ENCODE assay signal across 15 cellular contexts in the genomic region with DNA sequence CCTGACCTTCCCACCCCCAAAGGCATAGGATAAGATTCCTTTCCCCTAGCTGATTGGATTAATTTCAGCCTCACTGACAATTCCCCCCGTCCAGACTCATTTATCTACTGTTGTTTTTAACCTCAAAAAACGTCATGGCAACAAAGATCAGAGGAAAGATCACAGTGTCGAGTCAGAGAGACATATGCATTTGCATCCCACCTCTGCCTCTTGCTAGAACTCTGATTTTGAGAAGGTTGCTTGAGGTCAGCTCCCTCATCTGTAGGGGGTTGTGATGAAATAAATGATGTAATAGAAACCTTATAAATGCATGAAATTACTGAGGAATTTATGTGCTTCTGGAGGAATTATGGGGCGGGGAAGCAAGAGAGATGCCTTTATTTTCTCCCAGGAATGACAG. TPM values are rescaled to one million over a fixed set of nuclear protein-coding genes. Genes with fewer than 3 reads are reported as not detected.
A peak's percentile ranks its signal among the peaks of the same experiment; 100 is the strongest.
DNase-seq lines count a peak whose midpoint lies in the region; TF ChIP-seq lines count a peak whose summit lies in the region.
"Had no signal": no experiment of that assay in that cellular context is flagged by ENCODE, and none has a peak within 500 bp of the region (broad histone marks: within the 10 kb centered on the region; RNA-seq: fewer than 3 reads in every experiment).

No MANE protein-coding gene starts in this region.

- DNase-seq in NCI-H2171 treated with DMSO at 0.1 percent for 48 hours (lab: John Stamatoyannopoulos, UW) (peak; percentile 31), NCI-H2171 (lab: John Stamatoyannopoulos, UW) (no peak), GM06990 (ENCODE audit: extremely low read depth, insufficient read length) (peak; percentile 29), NCI-H82 treated with DMSO at 0.1 percent for 48 hours (lab: John Stamatoyannopoulos, UW; ENCODE audit: unreplicated experiment) (peak; percentile 8), NOMO-1 (lab: John Stamatoyannopoulos, UW; ENCODE audit: unreplicated experiment in 2 of 2) (no peak), left ventricle myocardium inferior (no peak), NK-92 (lab: John Stamatoyannopoulos, UW; ENCODE audit: unreplicated experiment) (no peak)
- DNase-seq: IMR-90, Kasumi-1, NCI-H2029, NCI-H345, NCI-H526 had no signal

- no peak overlapping the region for H3K9ac ChIP-seq in neural cell (ENCODE audit: low read length)

- no peaks in the 10 kb centered on the region for H3F3A ChIP-seq in neural cell (ENCODE audit: insufficient read depth, low read length, poor library complexity, severe bottlenecking)

- no peak overlapping the region for H2AFZ ChIP-seq in neural cell (ENCODE audit: low read depth, low read length)

- no peak for TF ChIP-seq RAD21 in neural cell (conservative IDR thresholded peaks at IDR 0.05)

- no peak for TF ChIP-seq EP300 in neural cell (conservative IDR thresholded peaks at IDR 0.05; ENCODE audit: poor library complexity, severe bottlenecking)

- intact Hi-C loops in left ventricle myocardium inferior (cut with micrococcal nuclease), result no loop called here

- H3K79me2 ChIP-seq in neural cell (replicated peaks; ENCODE audit: insufficient read depth, low read length), result no peaks in the 10 kb centered on the region

- H3K27me3 ChIP-seq in GM06990 (replicated peaks; ENCODE audit: control insufficient read depth, insufficient read depth, low read length) (no peaks in the 10 kb centered on the region), neural cell (ENCODE audit: insufficient read depth, low read depth, low read length) (no peaks in the 10 kb centered on the region), left ventricle myocardium inferior (ENCODE audit: low read depth) (no peaks in the 10 kb centered on the region)
- H3K27me3 ChIP-seq: SJSA1 had no signal

- H3K4me2 ChIP-seq in neural cell (ENCODE audit: low read length), result no peak overlapping the region

- H3K4me1 ChIP-seq in left ventricle myocardium inferior, result no peaks in the 10 kb centered on the region
- H3K4me1 ChIP-seq: SJSA1 had no signal

- TF ChIP-seq CTCF in GM06990 (IDR thresholded peaks at IDR 0.05; ENCODE audit: insufficient read depth, low read length, poor library complexity, severe bottlenecking) (no peak), neural cell (IDR thresholded peaks at IDR 0.05; ENCODE audit: poor library complexity, severe bottlenecking) (no peak), left ventricle myocardium inferior (IDR thresholded peaks at IDR 0.05; ENCODE audit: borderline replicate concordance) (no peak)

- no peaks in the 10 kb centered on the region for H3K9me2 ChIP-seq in neural cell (ENCODE audit: insufficient read depth, low read length)

- H3K4me3 ChIP-seq in GM06990 (replicated peaks; ENCODE audit: low read depth, low read length) (no peak overlapping the region), neural cell (ENCODE audit: low read length) (no peak overlapping the region), left ventricle myocardium inferior (no peak overlapping the region)
- H3K4me3 ChIP-seq: SJSA1 had no signal

- peak overlapping the region; percentile 17 for H3K27ac ChIP-seq in neural cell (ENCODE audit: low read length)
- no peak overlapping the region for H3K27ac ChIP-seq in left ventricle myocardium inferior (replicated peaks)
- H3K27ac ChIP-seq: SJSA1 had no signal

- no peaks in the 10 kb centered on the region for H4K20me1 ChIP-seq in neural cell (ENCODE audit: insufficient read depth)

- no peaks in the 10 kb centered on the region for H3K9me3 ChIP-seq in neural cell (ENCODE audit: low read length)
- H3K9me3 ChIP-seq in left ventricle myocardium inferior (replicated peaks), result no peaks in the 10 kb centered on the region
- H3K9me3 ChIP-seq: SJSA1 had no signal

- no peaks in the 10 kb centered on the region for H3K36me3 ChIP-seq in GM06990 (ENCODE audit: control insufficient read depth, insufficient read depth, low read length)
- no peaks in the 10 kb centered on the region for H3K36me3 ChIP-seq in neural cell (ENCODE audit: insufficient read depth, low read length)
- no peaks in the 10 kb centered on the region for H3K36me3 ChIP-seq in left ventricle myocardium inferior
- H3K36me3 ChIP-seq: SJSA1 had no signal

TF ChIP-seq in neural cell, 6 proteins besides CTCF, POLR2A, EP300 and RAD21:
- TF ChIP-seq MXI1 (conservative IDR thresholded peaks at IDR 0.05; ENCODE audit: poor library complexity, severe bottlenecking) (no peak), POLR2AphosphoS5 (IDR thresholded peaks at IDR 0.05) (no peak), TAF1 (IDR thresholded peaks at IDR 0.05; ENCODE audit: low read depth) (no peak)
TF ChIP-seq in neural cell: peak in this region for 0.

RNA-seq across cellular contexts. Expression of a gene that starts 53.3 kb away (rescaled TPM):
- polyA plus RNA-seq in neural cell, result 2.2 and 2.8 TPM in 2 replicates
- polyA minus RNA-seq in neural cell, result 25.3 and 26.3 TPM in 2 replicates
- total RNA-seq in left ventricle myocardium inferior, result 0.14 TPM
- total RNA-seq: HT-29, IMR-90, SJSA1 had no signal
- polyA plus RNA-seq: IMR-90 had no signal

Comparison
In these comparisons a context has a peak if more than half of its experiments do, and no peak if none do; other contexts are left out.
1. DNase-seq: peak in NCI-H2171 treated with DMSO at 0.1 percent for 48 hours (single experiment), GM06990 (single experiment) and NCI-H82 treated with DMSO at 0.1 percent for 48 hours (single experiment); none in NCI-H2171 (single experiment), NOMO-1 (0 of 2), left ventricle myocardium inferior (single experiment) and NK-92 (single experiment).